In genomic region chr12:91191516-91192111, GRCh38 we compare ENCODE assay signal across 1 cellular context.
TF ChIP-seq lines count a peak whose summit lies in the region.

No MANE protein-coding gene starts in this region.

TF ChIP-seq in IMR-90, 13 proteins besides CTCF, POLR2A, EP300 and RAD21 (continued from another document):
- TF ChIP-seq SMC3 (IDR thresholded peaks at IDR 0.05; ENCODE audit: low read depth, low read length) (no peak), FOS (IDR thresholded peaks at IDR 0.05; ENCODE audit: low read depth, low read length) (no peak), CHD1 (IDR thresholded peaks at IDR 0.05; ENCODE audit: low read depth, low read length) (no peak), CEBPB (IDR thresholded peaks at IDR 0.05; ENCODE audit: low read depth, low read length) (no peak)
